17 cellular contexts compared by ENCODE assay signal in the genomic region with DNA sequence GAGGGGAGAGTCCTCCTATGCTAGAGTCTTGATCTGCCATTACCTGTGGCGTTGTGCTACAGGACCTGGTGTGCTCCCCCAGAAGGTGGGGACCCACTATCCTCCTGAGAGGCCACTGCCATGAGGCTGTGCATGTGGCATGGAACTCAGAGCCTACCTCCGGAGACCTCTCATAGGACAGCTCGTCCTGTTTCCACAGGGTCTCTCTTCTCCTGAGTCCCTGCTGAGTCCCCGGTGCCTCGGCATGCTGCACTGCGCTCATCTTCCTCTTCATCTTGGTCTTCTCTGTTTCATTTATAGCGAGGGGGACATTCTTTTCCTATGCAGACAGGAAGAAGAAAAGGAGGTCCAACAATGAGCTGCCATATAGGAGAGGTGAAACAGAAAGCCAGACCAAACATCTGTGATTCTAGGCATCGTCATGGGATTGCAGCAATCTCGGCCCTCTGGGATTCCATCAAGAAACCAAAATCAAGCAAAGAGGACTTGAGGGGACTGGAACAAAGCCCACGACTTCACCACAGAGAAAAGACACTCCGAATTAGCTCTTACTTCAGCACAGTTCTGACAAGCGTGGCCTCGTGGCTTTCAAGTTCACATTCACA.
DNase-seq lines count a peak whose midpoint lies in the region; ATAC-seq lines count a peak whose summit lies in the region.
"Had no signal": no experiment of that assay in that cellular context is flagged by ENCODE, and none has a peak within 500 bp of the region (broad histone marks: within the 10 kb centered on the region; RNA-seq: fewer than 3 reads in every experiment).

No MANE protein-coding gene starts in this region.

- no peaks in the 10 kb centered on the region for H3K9me3 Mint-ChIP-seq in activated T-cell treated with anti-CD3 and anti-CD28 coated beads, Interleukin-2, amount 50 U/mL, for 4 hours
- H3K9me3 Mint-ChIP-seq: CD4-positive, alpha-beta T cell had no signal

- H3K4me1 ChIP-seq in BLaER1 = peaks cover 30% of the 10 kb centered on the region
- H3K4me1 ChIP-seq in BLaER1 treated with 17β-estradiol and CSF1 and Interleukin-3, amounts not matched to agents 10 nM and 100 nM = peaks cover 12 to 38% (median 32%) of the 10 kb centered on the region in 10 experiments; a peak in 18 of 20 replicates

- H3K27ac ChIP-seq in BLaER1 = peak overlapping the region; percentile 18; the same call in 1 of the 2 replicates
- H3K27ac ChIP-seq in BLaER1 treated with 17β-estradiol and CSF1 and Interleukin-3, amounts not matched to agents 10 nM and 100 nM = peak overlapping the region in 8 of 11 experiments; percentile 5 to 86 (median 76); a peak in 13 of 22 replicates
- H3K27ac ChIP-seq: GM23248 had no signal

- no peaks in the 10 kb centered on the region for H3K4me1 Mint-ChIP-seq in activated T-cell treated with anti-CD3 and anti-CD28 coated beads, Interleukin-2, amount 50 U/mL, for 4 hours (ENCODE audit: low read depth)
- H3K4me1 Mint-ChIP-seq: CD8-positive, alpha-beta memory T cell had no signal

- peaks cover 9% of the 10 kb centered on the region for H3K27me3 Mint-ChIP-seq in activated T-cell treated with anti-CD3 and anti-CD28 coated beads, Interleukin-2, amount 50 U/mL, for 4 hours (ENCODE audit: low read depth)
- H3K27me3 Mint-ChIP-seq: CD4-positive, alpha-beta T cell had no signal

- ATAC-seq in HG02610 (IDR thresholded peaks at IDR 0.05; ENCODE audit: unreplicated experiment) = no peak
- ATAC-seq in activated T-cell treated with anti-CD3 and anti-CD28 coated beads, Interleukin-2, amount 50 U/mL, for 4 hours = no peak
- no peak for ATAC-seq in GM21737 (IDR thresholded peaks at IDR 0.05; ENCODE audit: unreplicated experiment)

- no peak overlapping the region for H3K4me3 ChIP-seq in BLaER1
- peak overlapping the region in 2 of 10 experiments; percentile 2 to 34; a peak in 2 of 20 replicates for H3K4me3 ChIP-seq in BLaER1 treated with 17β-estradiol and CSF1 and Interleukin-3, amounts not matched to agents 10 nM and 100 nM
- H3K4me3 ChIP-seq: GM23248 had no signal

- H3K9me3 ChIP-seq in BLaER1 = no peaks in the 10 kb centered on the region
- no peaks in the 10 kb centered on the region for H3K9me3 ChIP-seq in BLaER1 treated with 17β-estradiol and CSF1 and Interleukin-3, amounts not matched to agents 10 nM and 100 nM (replicated peaks in 1 of 11)

- DNase-seq in mesenteric fat pad (ENCODE audit: low spot score) = peak; percentile 59
- DNase-seq in posterior vena cava (ENCODE audit: low spot score) = peak; percentile 77
- no peak for DNase-seq in NCI-H524 treated with DMSO at 0.1 percent for 48 hours (lab: John Stamatoyannopoulos, UW)
- DNase-seq in activated T-cell treated with anti-CD3 and anti-CD28 coated beads, Interleukin-2, amount 50 U/mL, for 4 hours = no peak
- DNase-seq: CD4-positive, alpha-beta T cell; CD8-positive, alpha-beta memory T cell; DMS 273 treated with DMSO at 0.1 percent for 48 hours; DMS79 treated with DMSO at 0.1 percent for 48 hours; GF-D8; GM23248; H7; HCEC 1CT had no signal

- H3K4me3 Mint-ChIP-seq in activated T-cell treated with anti-CD3 and anti-CD28 coated beads, Interleukin-2, amount 50 U/mL, for 4 hours = no peak overlapping the region
- H3K4me3 Mint-ChIP-seq: CD14-positive monocyte; CD4-positive, alpha-beta T cell; CD8-positive, alpha-beta memory T cell had no signal

- H3K27me3 ChIP-seq in BLaER1 = no peaks in the 10 kb centered on the region
- no peaks in the 10 kb centered on the region for H3K27me3 ChIP-seq in BLaER1 treated with 17β-estradiol and CSF1 and Interleukin-3, amounts not matched to agents 10 nM and 100 nM

- intact Hi-C loops in posterior vena cava (cut with DNase I) = no loop called here

- H4K20me1 ChIP-seq in BLaER1 = no peaks in the 10 kb centered on the region
- H4K20me1 ChIP-seq in BLaER1 treated with 17β-estradiol and CSF1 and Interleukin-3, amounts not matched to agents 10 nM and 100 nM = no peaks in the 10 kb centered on the region

- H3K36me3 ChIP-seq in BLaER1 = no peaks in the 10 kb centered on the region
- no peaks in the 10 kb centered on the region for H3K36me3 ChIP-seq in BLaER1 treated with 17β-estradiol and CSF1 and Interleukin-3, amounts not matched to agents 10 nM and 100 nM

- no peak overlapping the region; the same call in 1 of the 2 replicates for H3K9ac ChIP-seq in BLaER1
- H3K9ac ChIP-seq in BLaER1 treated with 17β-estradiol and CSF1 and Interleukin-3, amounts not matched to agents 10 nM and 100 nM = peak overlapping the region in 5 of 11 experiments; percentile 34 to 66 (median 56); a peak in 7 of 22 replicates
- H3K9ac ChIP-seq: GM23248 had no signal

- H3K36me3 Mint-ChIP-seq in activated T-cell treated with anti-CD3 and anti-CD28 coated beads, Interleukin-2, amount 50 U/mL, for 4 hours (ENCODE audit: insufficient read depth) = no peaks in the 10 kb centered on the region
- H3K36me3 Mint-ChIP-seq: CD14-positive monocyte; CD8-positive, alpha-beta memory T cell had no signal

- peak overlapping the region; percentile 72 for H3K4me2 ChIP-seq in BLaER1
- peak overlapping the region; percentile 21 to 91 (median 75); a peak in 20 of 22 replicates for H3K4me2 ChIP-seq in BLaER1 treated with 17β-estradiol and CSF1 and Interleukin-3, amounts not matched to agents 10 nM and 100 nM

Comparison
In these comparisons a context has a peak if more than half of its experiments do, and no peak if none do; other contexts are left out.
1. DNase-seq: peak in mesenteric fat pad (single experiment) and posterior vena cava (single experiment); none in NCI-H524 treated with DMSO at 0.1 percent for 48 hours (single experiment) and activated T-cell treated with anti-CD3 and anti-CD28 coated beads, Interleukin-2, amount 50 U/mL, for 4 hours (single experiment).